In genomic region chr9:127558581-127559246, GRCh38 we compare ENCODE assay signal across 10 cellular contexts. TPM values are rescaled to one million over a fixed set of nuclear protein-coding genes. Genes with fewer than 3 reads are reported as not detected.
DNase-seq lines count a peak whose midpoint lies in the region; ATAC-seq, FAIRE-seq and TF ChIP-seq lines count a peak whose summit lies in the region.
"Had no signal": no experiment of that assay in that cellular context is flagged by ENCODE, and none has a peak within 500 bp of the region (broad histone marks: within the 10 kb centered on the region; RNA-seq: fewer than 3 reads in every experiment).

No MANE protein-coding gene starts in this region.

- no peaks in the 10 kb centered on the region for H3K9me3 ChIP-seq in Loucy (ENCODE audit: insufficient read depth, low read depth, low read length)

- TF ChIP-seq CTCF in AG10803 (conservative IDR thresholded peaks at IDR 0.05; ENCODE audit: low read length) = no peak
- TF ChIP-seq CTCF in Loucy (conservative IDR thresholded peaks at IDR 0.05; ENCODE audit: low read length) = no peak
- no peak for TF ChIP-seq CTCF in dorsolateral prefrontal cortex (IDR thresholded peaks at IDR 0.05 in 54 of 56, conservative IDR thresholded peaks at IDR 0.05 in 2 of 56; ENCODE audit: low read depth in 1 of 56, partially characterized antibody in 56 of 56)
- TF ChIP-seq CTCF in nephron progenitor cell (IDR thresholded peaks at IDR 0.05) = no peak

- no peak for TF ChIP-seq POLR2A in GM12892 (IDR thresholded peaks at IDR 0.05; ENCODE audit: low read depth, low read length)

- peaks cover 3% of the 10 kb centered on the region for H3K27me3 Mint-ChIP-seq in nephron progenitor cell (ENCODE audit: low read depth, poor library complexity)

- peaks cover 64% of the 10 kb centered on the region for H3K4me1 ChIP-seq in Loucy (ENCODE audit: insufficient read depth, low read length, poor library complexity, severe bottlenecking)

- intact Hi-C loops in dorsolateral prefrontal cortex (cut with DNase I) = no loop called here

- no peaks in the 10 kb centered on the region for H4K20me1 ChIP-seq in Loucy (ENCODE audit: insufficient read depth, low read length, poor library complexity, severe bottlenecking)

- peak overlapping the region; percentile 95 for H3K27ac Mint-ChIP-seq in nephron progenitor cell

- H3K4me1 Mint-ChIP-seq in nephron progenitor cell = peaks cover 85% of the 10 kb centered on the region

- H3K27ac ChIP-seq in dorsolateral prefrontal cortex = peak overlapping the region in 34 of 59 donors; percentile 38 to 82 (median 62)

- no peak for FAIRE-seq in GM12892 (lab: Jason Lieb, UNC)
- FAIRE-seq: GM19239 had no signal

- H3K4me3 ChIP-seq in AG10803 (ENCODE audit: low read length) (peak overlapping the region; percentile 37), Loucy (ENCODE audit: low read length, poor library complexity, severe bottlenecking) (peak overlapping the region; percentile 68), dorsolateral prefrontal cortex (no peak overlapping the region)

- peak overlapping the region; percentile 98 for H3K4me2 ChIP-seq in Loucy (ENCODE audit: low read depth, low read length, poor library complexity, severe bottlenecking)

- H3F3A ChIP-seq in Loucy (ENCODE audit: low read depth) = no peaks in the 10 kb centered on the region

- no peak for ATAC-seq in HG03378 (IDR thresholded peaks at IDR 0.05; ENCODE audit: unreplicated experiment)
- ATAC-seq in GM21515 (IDR thresholded peaks at IDR 0.05; ENCODE audit: unreplicated experiment) = no peak

- H3K9me2 ChIP-seq in Loucy (replicated peaks; ENCODE audit: low read depth, low read length) = no peaks in the 10 kb centered on the region

- H3K4me3 Mint-ChIP-seq in nephron progenitor cell = peak overlapping the region; percentile 17

- no peaks in the 10 kb centered on the region for H3K27me3 ChIP-seq in Loucy (ENCODE audit: insufficient read depth, low read length, poor library complexity, severe bottlenecking)
- H3K27me3 ChIP-seq in dorsolateral prefrontal cortex = no peaks in the 10 kb centered on the region

- H2AFZ ChIP-seq in Loucy (ENCODE audit: low read length) = no peak overlapping the region

- H3K36me3 ChIP-seq in Loucy (ENCODE audit: insufficient read depth, low read length) = no peaks in the 10 kb centered on the region

- peaks cover 78% of the 10 kb centered on the region for H3K79me2 ChIP-seq in Loucy (ENCODE audit: insufficient read depth, low read length)

- H3K36me3 Mint-ChIP-seq in nephron progenitor cell (ENCODE audit: low read depth) = peaks cover 5% of the 10 kb centered on the region

- peak overlapping the region; percentile 77 for H3K9ac ChIP-seq in Loucy (ENCODE audit: low read depth, low read length, poor library complexity, severe bottlenecking)

- DNase-seq in AG10803 (ENCODE audit: low read depth) = no peak
- DNase-seq in dorsolateral prefrontal cortex = no peak
- DNase-seq in nephron progenitor cell = no peak
- DNase-seq in GM12892 (ENCODE audit: insufficient read length) = no peak
- DNase-seq in epidermal melanocyte (ENCODE audit: insufficient read length, low spot score) = no peak
- DNase-seq: EL had no signal

- no peaks in the 10 kb centered on the region for H3K9me3 Mint-ChIP-seq in nephron progenitor cell

RNA-seq across cellular contexts. Expression of gene STXBP1, which starts 53.4 kb away (rescaled TPM):
- 1,000 to 10,000 TPM in 52 of 120 experiments, 100 to 1,000 TPM in 68; 334 to 1,348 (median 969) TPM for total RNA-seq in dorsolateral prefrontal cortex
- 1.8 TPM for polyA plus RNA-seq in GM12892 (2012; ENCODE audit: missing spikeins)

Comparison
In these comparisons a context has a peak if more than half of its experiments do, and no peak if none do; other contexts are left out.
1. H3K4me3 ChIP-seq: peak in AG10803 (single experiment) and Loucy (single experiment); none in dorsolateral prefrontal cortex (0 of 59).